ENCODE assay signal across 27 cellular contexts in genomic region chr6:72401865-72402264, GRCh38.
"Had no signal": no experiment of that assay in that cellular context is flagged by ENCODE, and none has a peak within 500 bp of the region (broad histone marks: within the 10 kb centered on the region; RNA-seq: fewer than 3 reads in every experiment).

No MANE protein-coding gene starts in this region.

- H3K9me3 ChIP-seq: adrenal gland, breast epithelium, MG63 had no signal

- H3K4me2 ChIP-seq: PC-9 had no signal

- DNase-seq: activated B cell treated with CpG ODN at 0.5 μM for 24 hours; activated CD4-positive, alpha-beta memory T cell treated with anti-CD3 and anti-CD28 coated beads, Interleukin-2, amount 10 ng/mL, durations not matched to agents 7 days and 5 days; activated CD4-positive, alpha-beta T cell treated with anti-CD3 and anti-CD28 coated beads for 1 hour; activated CD4-positive, alpha-beta T cell treated with anti-CD3 and anti-CD28 coated beads, Interleukin-2, amount 10 ng/mL, durations not matched to agents 7 days and 5 days; activated gamma-delta T cell treated with Interleukin-2 at 50 U/mL for 16 hours; activated naive CD4-positive, alpha-beta T cell treated with anti-CD3 and anti-CD28 coated beads, Interleukin-2, amount 50 U/mL, for 16 hours; activated naive CD8-positive, alpha-beta T cell treated with anti-CD3 and anti-CD28 coated beads, Interleukin-2, amount 10 ng/mL, durations not matched to agents 7 days and 5 days; activated T-cell treated with anti-CD3 and anti-CD28 coated beads for 4 hours; activated T-cell treated with anti-CD3 and anti-CD28 coated beads, Interleukin-2, amount 50 U/mL, for 48 hours; adrenal gland; anterior cingulate cortex; central memory CD4-positive, alpha-beta T cell; MG63; NCI-H1105 treated with DMSO at 0.1 percent for 48 hours; NCI-H1436 treated with DMSO at 0.1 percent for 48 hours; NCI-H187; NCI-H2081; NCI-H510A treated with DMSO at 0.1 percent for 48 hours; NCI-H69; NK-92 treated with Interleukin-12 subunit alpha and Interleukin-12 subunit beta, amount 100 ng/mL, for 24 hours; PC-9; SHP77 treated with DMSO at 0.1 percent for 48 hours; T-helper 17 cell; T-helper 9 cell had no signal

- H3K36me3 ChIP-seq: adrenal gland, breast epithelium, MG63 had no signal

- H3K4me3 ChIP-seq: adrenal gland, breast epithelium, coronary artery, MG63, PC-9 had no signal

- H3K27me3 ChIP-seq: adrenal gland, breast epithelium, MG63 had no signal

- H3K36me3 Mint-ChIP-seq: activated naive CD8-positive, alpha-beta T cell treated with anti-CD3 and anti-CD28 coated beads, Interleukin-2, amount 10 ng/mL, durations not matched to agents 7 days and 5 days had no signal

- H2AFZ ChIP-seq: PC-9 had no signal

- H3K9me3 Mint-ChIP-seq: activated B cell treated with CpG ODN at 0.5 μM for 24 hours; activated CD4-positive, alpha-beta memory T cell treated with anti-CD3 and anti-CD28 coated beads, Interleukin-2, amount 10 ng/mL, durations not matched to agents 7 days and 5 days; activated CD4-positive, alpha-beta T cell treated with anti-CD3 and anti-CD28 coated beads, Interleukin-2, amount 10 ng/mL, durations not matched to agents 7 days and 5 days; activated naive CD8-positive, alpha-beta T cell treated with anti-CD3 and anti-CD28 coated beads, Interleukin-2, amount 10 ng/mL, durations not matched to agents 7 days and 5 days; activated T-helper 17 cell treated with anti-CD3 and anti-CD28 coated beads, Interleukin-2, amount 50 U/mL, for 72 hours had no signal

- H3K27ac Mint-ChIP-seq: activated B cell treated with CpG ODN at 0.5 μM for 24 hours; activated CD4-positive, alpha-beta memory T cell treated with anti-CD3 and anti-CD28 coated beads, Interleukin-2, amount 10 ng/mL, durations not matched to agents 7 days and 5 days; activated CD4-positive, alpha-beta T cell treated with anti-CD3 and anti-CD28 coated beads, Interleukin-2, amount 10 ng/mL, durations not matched to agents 7 days and 5 days; activated naive CD8-positive, alpha-beta T cell treated with anti-CD3 and anti-CD28 coated beads, Interleukin-2, amount 10 ng/mL, durations not matched to agents 7 days and 5 days; activated T-helper 17 cell treated with anti-CD3 and anti-CD28 coated beads, Interleukin-2, amount 50 U/mL, for 72 hours; T-helper 17 cell had no signal

- ATAC-seq: activated T-helper 17 cell treated with anti-CD3 and anti-CD28 coated beads, Interleukin-2, amount 50 U/mL, for 72 hours; T-helper 17 cell had no signal

- H3K27me3 Mint-ChIP-seq: activated B cell treated with CpG ODN at 0.5 μM for 24 hours had no signal

- H3K4me3 Mint-ChIP-seq: activated B cell treated with CpG ODN at 0.5 μM for 24 hours; activated CD4-positive, alpha-beta memory T cell treated with anti-CD3 and anti-CD28 coated beads, Interleukin-2, amount 10 ng/mL, durations not matched to agents 7 days and 5 days; activated CD4-positive, alpha-beta T cell treated with anti-CD3 and anti-CD28 coated beads, Interleukin-2, amount 10 ng/mL, durations not matched to agents 7 days and 5 days; activated naive CD8-positive, alpha-beta T cell treated with anti-CD3 and anti-CD28 coated beads, Interleukin-2, amount 10 ng/mL, durations not matched to agents 7 days and 5 days; activated T-helper 17 cell treated with anti-CD3 and anti-CD28 coated beads, Interleukin-2, amount 50 U/mL, for 72 hours; T-helper 17 cell had no signal

- H3K4me1 ChIP-seq: adrenal gland, breast epithelium had no signal

- H3K4me1 Mint-ChIP-seq: activated CD4-positive, alpha-beta memory T cell treated with anti-CD3 and anti-CD28 coated beads, Interleukin-2, amount 10 ng/mL, durations not matched to agents 7 days and 5 days; activated CD4-positive, alpha-beta T cell treated with anti-CD3 and anti-CD28 coated beads, Interleukin-2, amount 10 ng/mL, durations not matched to agents 7 days and 5 days; activated T-helper 17 cell treated with anti-CD3 and anti-CD28 coated beads, Interleukin-2, amount 50 U/mL, for 72 hours had no signal

- H3K27ac ChIP-seq: adrenal gland, breast epithelium, coronary artery, PC-9 had no signal
